8 cellular contexts compared by ENCODE assay signal in the genomic region with DNA sequence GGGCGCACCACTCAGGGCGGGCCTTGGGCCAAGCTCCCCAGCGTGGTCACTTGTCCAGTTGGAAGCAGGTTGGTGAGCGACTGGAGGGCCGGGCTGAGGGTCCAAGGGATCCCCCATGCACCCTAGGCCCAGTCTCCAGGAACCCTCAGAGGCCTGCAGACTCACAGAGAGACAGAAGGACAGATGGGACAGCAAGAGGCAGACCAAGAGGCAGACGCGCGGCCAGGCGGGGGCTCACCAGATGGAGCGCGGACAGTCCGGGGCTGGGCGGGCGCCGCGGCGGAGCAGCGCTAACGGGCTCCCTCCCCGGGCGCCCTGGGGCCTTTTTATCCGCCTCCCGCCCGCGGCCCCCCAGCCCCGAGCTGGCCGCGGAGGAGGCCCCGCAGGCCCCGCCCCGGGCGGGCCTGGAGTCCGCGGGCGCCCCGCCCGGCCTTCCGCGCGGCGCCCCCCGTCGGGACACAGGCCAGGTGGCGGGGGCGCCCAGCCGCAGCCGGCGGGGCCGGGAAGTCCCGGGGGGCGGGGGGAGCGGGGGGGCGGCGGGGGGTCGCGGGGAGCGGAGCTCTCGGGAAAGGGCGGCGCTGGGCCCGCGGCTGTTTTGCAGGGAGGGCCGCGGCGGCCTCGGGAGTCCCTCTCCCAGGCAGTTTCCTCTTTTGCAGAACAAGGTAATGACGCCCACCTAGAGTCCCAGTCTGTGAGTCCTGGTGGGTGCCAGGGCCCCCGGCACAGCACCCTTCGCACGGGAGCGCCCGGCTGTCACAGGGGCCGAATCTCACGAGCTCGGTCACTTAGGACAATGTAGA. TPM values are rescaled to one million over a fixed set of nuclear protein-coding genes. Genes with fewer than 3 reads are reported as not detected.
DNase-seq lines count a peak whose midpoint lies in the region; ATAC-seq and TF ChIP-seq lines count a peak whose summit lies in the region.

A gene (minus strand): TSS at position 301 of the 800 bp plus-strand sequence. CDS start 5,175 bp downstream, outside the sequence.

- H3K4me1 Mint-ChIP-seq in immature natural killer cell: peaks cover 0 to 9% of the 10 kb centered on the region in 2 donors

- peak within 1 kb of the TSS; percentile 54 for H3K4me2 ChIP-seq in KMS-11

- peak within 1 kb of the TSS; percentile 83; the same call in 1 of the 2 replicates for H2AFZ ChIP-seq in KMS-11 (ENCODE audit: low read depth)

- no peaks in the 10 kb centered on the region for H3K36me3 Mint-ChIP-seq in immature natural killer cell

- H3K27ac Mint-ChIP-seq in immature natural killer cell: peak within 1 kb of the TSS in 4 of 6 donors; percentile 14 to 76 (median 40)

- H3K36me3 ChIP-seq in KMS-11 (ENCODE audit: insufficient read depth): no peaks in the 10 kb centered on the region
- no peaks in the 10 kb centered on the region for H3K36me3 ChIP-seq in body of pancreas (replicated peaks in 1 of 2; ENCODE audit: insufficient read depth in 1 of 2, low read depth in 2 of 2)

- ATAC-seq in body of pancreas (peak; percentile 24), GM18520 (IDR thresholded peaks at IDR 0.05; ENCODE audit: unreplicated experiment) (no peak), HG03097 (IDR thresholded peaks at IDR 0.05; ENCODE audit: low FRiP score, unreplicated experiment) (no peak)
- peak; percentile 19 for ATAC-seq in stimulated activated naive CD8-positive, alpha-beta T cell treated with anti-CD3 and anti-CD28 coated beads, Interleukin-15, Interleukin-2, amounts not matched to agents 100 U/mL and 50 U/mL, for 24 hours

- no peaks in the 10 kb centered on the region for H3K9me3 ChIP-seq in body of pancreas

- H3K27me3 ChIP-seq in KMS-11 (ENCODE audit: insufficient read depth, low read depth) (no peaks in the 10 kb centered on the region), body of pancreas (no peaks in the 10 kb centered on the region)

- H3K4me3 ChIP-seq in KMS-11 (IDR thresholded peaks at IDR 0.05; ENCODE audit: insufficient read depth, low read depth, low read length): no peak within 1 kb of the TSS
- peak within 1 kb of the TSS; percentile 8 to 16 for H3K4me3 ChIP-seq in body of pancreas

- no peaks in the 10 kb centered on the region for H3K79me2 ChIP-seq in KMS-11 (ENCODE audit: insufficient read depth, low read depth)

- WGBS in body of pancreas, 2 donors: 3% methylated on average over 15 of the region's 75 CpGs; no CpG with 5 or more reads in 1 of the 2 donors

- H3K4me1 ChIP-seq in KMS-11 (ENCODE audit: low read depth, poor library complexity, severe bottlenecking): peaks cover 7% of the 10 kb centered on the region
- peaks cover 49% of the 10 kb centered on the region for H3K4me1 ChIP-seq in body of pancreas

- intact Hi-C loops in body of pancreas (cut with DNase I): no loop called here

- TF ChIP-seq CTCF in KMS-11 (conservative IDR thresholded peaks at IDR 0.05; ENCODE audit: low read depth, low read length): no peak
- no peak for TF ChIP-seq CTCF in body of pancreas (IDR thresholded peaks at IDR 0.05)

- H3K9ac ChIP-seq in KMS-11: peak within 1 kb of the TSS; percentile 41; the same call in 1 of the 2 replicates

- H4K20me1 ChIP-seq in KMS-11 (ENCODE audit: insufficient read depth): no peaks in the 10 kb centered on the region

- DNase-seq in EL (peak; percentile 48), body of pancreas (peak in 3 of 4 donors; percentile 40 to 50 (median 45)), immature natural killer cell (peak; percentile 28 to 37 (median 31)), DMS153 treated with DMSO at 0.1 percent for 48 hours (lab: John Stamatoyannopoulos, UW; ENCODE audit: unreplicated experiment) (no peak)
- no peak for DNase-seq in stimulated activated naive CD8-positive, alpha-beta T cell treated with anti-CD3 and anti-CD28 coated beads, Interleukin-15, Interleukin-2, amounts not matched to agents 100 U/mL and 50 U/mL, for 24 hours

- H3K27me3 Mint-ChIP-seq in immature natural killer cell (ENCODE audit: low read depth in 3 of 3): peaks cover 8 to 32% (median 15%) of the 10 kb centered on the region in 3 donors

- peak within 1 kb of the TSS; percentile 76 to 89 (median 81) for H3K4me3 Mint-ChIP-seq in immature natural killer cell

- H3K9me3 Mint-ChIP-seq in immature natural killer cell: no peaks in the 10 kb centered on the region

- TF ChIP-seq POLR2A in body of pancreas (IDR thresholded peaks at IDR 0.05): peak in 2 of 3 donors; percentile 45 to 50

- H3K27ac ChIP-seq in KMS-11: no peak within 1 kb of the TSS
- H3K27ac ChIP-seq in body of pancreas: peak within 1 kb of the TSS; percentile 70 to 87 (median 84)

RNA-seq across cellular contexts. Expression of the gene that starts here (rescaled TPM):
- 10 to 100 TPM in 1 of 2 donors, 1 to 10 TPM in 1; 8.9 to 10.6 TPM for total RNA-seq in body of pancreas
- under 1 TPM in 1 of 3 donors, not detected in 2; 0.18 TPM for polyA plus RNA-seq in immature natural killer cell

Comparison
In these comparisons a context has a peak if more than half of its experiments do, and no peak if none do; other contexts are left out.
1. Peak in DNase-seq in immature natural killer cell; RNA of the gene not detected or under 1 TPM.
2. DNase-seq: peak in EL (single experiment) and body of pancreas (3 of 4); none in stimulated activated naive CD8-positive, alpha-beta T cell treated with anti-CD3 and anti-CD28 coated beads, Interleukin-15, Interleukin-2, amounts not matched to agents 100 U/mL and 50 U/mL, for 24 hours (single experiment) and DMS153 treated with DMSO at 0.1 percent for 48 hours (single experiment).
3. ATAC-seq: peak in body of pancreas (single experiment) and stimulated activated naive CD8-positive, alpha-beta T cell treated with anti-CD3 and anti-CD28 coated beads, Interleukin-15, Interleukin-2, amounts not matched to agents 100 U/mL and 50 U/mL, for 24 hours (single experiment); none in GM18520 (single experiment) and HG03097 (single experiment).